Comparison of ENCODE assay signal across 14 cellular contexts in genomic region chr2:241724259-241724974, GRCh38. TPM values are rescaled to one million over a fixed set of nuclear protein-coding genes. Genes with fewer than 3 reads are reported as not detected.
DNase-seq lines count a peak whose midpoint lies in the region; ATAC-seq, FAIRE-seq and TF ChIP-seq lines count a peak whose summit lies in the region.
"Had no signal": no experiment of that assay in that cellular context is flagged by ENCODE, and none has a peak within 500 bp of the region (broad histone marks: within the 10 kb centered on the region; RNA-seq: fewer than 3 reads in every experiment).

No MANE protein-coding gene starts in this region.

- H3K36me3 Mint-ChIP-seq in activated B cell treated with CpG ODN at 0.5 μM for 24 hours (ENCODE audit: low read depth), result peaks cover 53% of the 10 kb centered on the region

- BruUV-seq in HepG2 (replicated peaks; lab: Mats Ljungman, UMichigan), result no TSS peak

- peaks cover 2% of the 10 kb centered on the region for H3K4me1 Mint-ChIP-seq in activated B cell treated with CpG ODN at 0.5 μM for 24 hours

- H3F3A ChIP-seq in SK-N-SH (replicated peaks; ENCODE audit: insufficient read depth), result no peaks in the 10 kb centered on the region

- no peaks in the 10 kb centered on the region for H3K27me3 Mint-ChIP-seq in activated B cell treated with CpG ODN at 0.5 μM for 24 hours
- H3K27me3 Mint-ChIP-seq: stimulated activated memory B cell treated with anti-CD40 and anti-IgM and Interleukin-4, amounts not matched to agents 10 μg/mL and 1 μg/mL and 100 μg/mL, for 72 hours had no signal

- in situ Hi-C loops in HepG2 (cut with HindIII; ENCODE audit: extremely low pct_ligation_motif_present, low pct_unique_long_range_greater_than_20kb), result no loop called here

- WGBS in SK-N-SH (ENCODE audit: low lambda C conversion rate), result 97% methylated on average over 16 of the region's 41 CpGs
- 96% methylated on average over 31 of the region's 41 CpGs for WGBS in HepG2 (ENCODE audit: low lambda C conversion rate)

- no peak overlapping the region for H3K4me3 Mint-ChIP-seq in activated B cell treated with CpG ODN at 0.5 μM for 24 hours
- H3K4me3 Mint-ChIP-seq: stimulated activated memory B cell treated with anti-CD40 and anti-IgM and Interleukin-4, amounts not matched to agents 10 μg/mL and 1 μg/mL and 100 μg/mL, for 72 hours had no signal

- TF ChIP-seq EP300 in SK-N-SH (IDR thresholded peaks at IDR 0.05; ENCODE audit: borderline replicate concordance in 1 of 2, low read depth in 1 of 2, low read length in 1 of 2) (no peak), HepG2 (IDR thresholded peaks at IDR 0.05; ENCODE audit: low read depth in 2 of 2, low read length in 2 of 2) (no peak), HepG2 (CRISPR knock-in tag; IDR thresholded peaks at IDR 0.05; ENCODE audit: borderline replicate concordance) (no peak)

- H3K36me3 ChIP-seq in SK-N-SH (replicated peaks in 1 of 2; ENCODE audit: control insufficient read depth in 1 of 2, insufficient read depth in 2 of 2, low read length in 1 of 2) (peaks cover 16 to 38% of the 10 kb centered on the region in 2 experiments), H7 (replicated peaks; ENCODE audit: control insufficient read depth, insufficient read depth, low read length) (peaks cover 19% of the 10 kb centered on the region), HepG2 (replicated peaks in 1 of 2; ENCODE audit: control insufficient read depth in 1 of 2, insufficient read depth in 2 of 2, low read length in 2 of 2) (peaks cover 32 to 41% of the 10 kb centered on the region in 2 experiments)

- H3K9me2 ChIP-seq in SK-N-SH, result no peaks in the 10 kb centered on the region

- H4K20me1 ChIP-seq in SK-N-SH (ENCODE audit: insufficient read depth), result no peaks in the 10 kb centered on the region
- no peaks in the 10 kb centered on the region for H4K20me1 ChIP-seq in HepG2 (ENCODE audit: insufficient read depth, low read length)

- H3K9me3 ChIP-seq in SK-N-SH (no peaks in the 10 kb centered on the region), HepG2 (ENCODE audit: low read length) (no peaks in the 10 kb centered on the region)
- H3K9me3 ChIP-seq: gastrocnemius medialis, sigmoid colon had no signal

- H3K4me2 ChIP-seq in SK-N-SH (no peak overlapping the region), HepG2 (ENCODE audit: low read depth, low read length) (no peak overlapping the region)
- H3K4me2 ChIP-seq: A549 had no signal

- peak; percentile 66 for DNase-seq in SK-N-SH
- DNase-seq in H7, result peak; percentile 93
- no peak for DNase-seq in activated B cell treated with CpG ODN at 0.5 μM for 24 hours
- no peak for DNase-seq in HepG2 (ENCODE audit: low spot score)
- DNase-seq in GM19239 (ENCODE audit: insufficient read length, low spot score), result no peak
- no peak for DNase-seq in NCI-H2171 (lab: John Stamatoyannopoulos, UW)
- DNase-seq: gastrocnemius medialis, mesenchymal stem cell, NCI-H146, sigmoid colon had no signal

- ATAC-seq in SK-N-SH treated with all-trans-retinoic acid at 6 μM for 48 hours (no peak), activated B cell treated with CpG ODN at 0.5 μM for 24 hours (ENCODE audit: low read depth) (peak; percentile 52), HepG2 (peak; percentile 61), GM21786 (IDR thresholded peaks at IDR 0.05; ENCODE audit: unreplicated experiment) (no peak)
- ATAC-seq: gastrocnemius medialis had no signal

- H3K4me1 ChIP-seq in SK-N-SH (ENCODE audit: control insufficient read depth in 1 of 2, insufficient read depth in 2 of 2, low read depth in 1 of 2, low read length in 1 of 2) (peaks cover 0 to 2% of the 10 kb centered on the region in 2 experiments; a peak in 1 of 4 replicates), HepG2 (ENCODE audit: insufficient read depth, low read length) (no peaks in the 10 kb centered on the region)
- H3K4me1 ChIP-seq: A549, sigmoid colon had no signal

- CTCF ChIA-PET in SK-N-SH (lab: Yijun Ruan, JAX), result interaction anchor here (0.9 to 2.7 kb wide), 6 partner anchors 9 to 146 kb away, joined by 3 to 11 read pairs (median 4); partner anchors contain the start of genes D2HGDH and ING5
- CTCF ChIA-PET in activated B cell treated with CpG ODN at 0.5 μM for 24 hours (lab: Charles Lee), result interaction anchor here (0.6 to 2.3 kb wide), 2 partner anchors 56 to 154 kb away, joined by 3 to 7 read pairs; no protein-coding TSS in a partner anchor
- CTCF ChIA-PET in HepG2 (lab: Yijun Ruan, JAX; ENCODE audit: low intra/inter-chr PET ratio, low total read pairs), result no interaction called here

- H3K9me3 Mint-ChIP-seq in activated B cell treated with CpG ODN at 0.5 μM for 24 hours, result no peaks in the 10 kb centered on the region
- H3K9me3 Mint-ChIP-seq: stimulated activated memory B cell treated with anti-CD40 and anti-IgM and Interleukin-4, amounts not matched to agents 10 μg/mL and 1 μg/mL and 100 μg/mL, for 72 hours had no signal

- H3K79me2 ChIP-seq in SK-N-SH (ENCODE audit: insufficient read depth), result no peaks in the 10 kb centered on the region
- H3K79me2 ChIP-seq in HepG2 (ENCODE audit: insufficient read depth, low read length), result no peaks in the 10 kb centered on the region

- H3K4me3 ChIP-seq in SK-N-SH (ENCODE audit: low read depth in 2 of 2, low read length in 1 of 2) (no peak overlapping the region), H7 (ENCODE audit: insufficient read depth, low read depth, low read length) (no peak overlapping the region), HepG2 (replicated peaks in 1 of 3; ENCODE audit: insufficient read depth in 1 of 3, low read depth in 2 of 3, low read length in 3 of 3) (no peak overlapping the region)
- H3K4me3 ChIP-seq: A549, gastrocnemius medialis, sigmoid colon had no signal

- TF ChIP-seq RAD21 in SK-N-SH (IDR thresholded peaks at IDR 0.05; ENCODE audit: low read length) (peak; percentile 53), HepG2 (CRISPR knock-in tag; IDR thresholded peaks at IDR 0.05) (peak; percentile 74)

- TF ChIP-seq POLR2A in HepG2 (IDR thresholded peaks at IDR 0.05; ENCODE audit: insufficient read depth in 1 of 2, low read depth in 2 of 2, low read length in 2 of 2), result no peak

- no peak overlapping the region for H3K9ac ChIP-seq in SK-N-SH
- H3K9ac ChIP-seq in HepG2 (ENCODE audit: insufficient read depth, low read depth, low read length), result no peak overlapping the region

- H3K27ac ChIP-seq in SK-N-SH (ENCODE audit: low read depth in 2 of 2, low read length in 1 of 2), result no peak overlapping the region
- H3K27ac ChIP-seq in HepG2 (ENCODE audit: extremely low read length, insufficient read depth, low read length), result no peak overlapping the region
- H3K27ac ChIP-seq: A549, gastrocnemius medialis, sigmoid colon had no signal

- H3K27ac Mint-ChIP-seq in activated B cell treated with CpG ODN at 0.5 μM for 24 hours, result no peak overlapping the region
- H3K27ac Mint-ChIP-seq: stimulated activated memory B cell treated with anti-CD40 and anti-IgM and Interleukin-4, amounts not matched to agents 10 μg/mL and 1 μg/mL and 100 μg/mL, for 72 hours had no signal

- POLR2A ChIA-PET in SK-N-SH (lab: Yijun Ruan, JAX) (no interaction called here), activated B cell treated with CpG ODN at 0.5 μM for 24 hours (lab: Charles Lee) (interaction anchor here (1.1 to 1.2 kb wide), 2 partner anchors 10 kb away, joined by 3 read pairs; partner anchors contain the start of gene D2HGDH), HepG2 (lab: Yijun Ruan, JAX) (interaction anchor here (1.5 to 1.6 kb wide), 2 partner anchors 10 to 38 kb away, joined by 5 to 13 read pairs; partner anchors contain the start of genes D2HGDH and DTYMK)

- intact Hi-C loops in activated B cell treated with CpG ODN at 0.5 μM for 24 hours (cut with micrococcal nuclease), result loop anchor here (2.0 kb wide), 1 partner anchor 154 kb away; no protein-coding TSS in a partner anchor
- intact Hi-C loops in HepG2 (cut with micrococcal nuclease; ENCODE audit: unreplicated experiment), result no loop called here

- H3K27me3 ChIP-seq in SK-N-SH (ENCODE audit: insufficient read depth) (no peaks in the 10 kb centered on the region), H7 (ENCODE audit: control insufficient read depth, insufficient read depth, low read length) (no peaks in the 10 kb centered on the region), HepG2 (ENCODE audit: control insufficient read depth in 1 of 2, insufficient read depth in 2 of 2, low read length in 2 of 2) (no peaks in the 10 kb centered on the region)
- H3K27me3 ChIP-seq: gastrocnemius medialis, sigmoid colon had no signal

- H2AFZ ChIP-seq in SK-N-SH (ENCODE audit: low read depth), result no peak overlapping the region
- no peak overlapping the region for H2AFZ ChIP-seq in HepG2 (ENCODE audit: low read length)

- FAIRE-seq in HepG2 (lab: Jason Lieb, UNC) (no peak), GM19239 (lab: Jason Lieb, UNC) (no peak)
- FAIRE-seq: A549 had no signal

- TF ChIP-seq CTCF in SK-N-SH (IDR thresholded peaks at IDR 0.05) (no peak; the same call in 1 of the 2 replicates), activated B cell treated with CpG ODN at 0.5 μM for 24 hours (IDR thresholded peaks at IDR 0.05) (no peak), HepG2 (CRISPR knock-in tag; IDR thresholded peaks at IDR 0.05) (peak; percentile 89)

RNA-seq across cellular contexts. Expression of gene D2HGDH, which starts 10.0 kb away (rescaled TPM):
- 33.7 and 36.3 TPM in 2 replicates for polyA plus RNA-seq in SK-N-SH (2012; rRNA removed)
- polyA plus RNA-seq in SK-N-SH (2012; cell fraction: cytosol; rRNA removed), result 12.4 and 18.7 TPM in 2 replicates
- polyA plus RNA-seq in SK-N-SH (2012; cell fraction: nucleus; rRNA removed), result 210 and 218 TPM in 2 replicates
- 23.5 and 26.3 TPM in 2 replicates for total RNA-seq in H7 (2014; rRNA removed; shearing (Covaris generic))
- total RNA-seq in activated B cell treated with CpG ODN at 0.5 μM for 24 hours, result 37.7 and 55.4 TPM in 2 replicates
- total RNA-seq in HepG2 (2016; rRNA removed; fragmentation: Illumina TruSeq; extraction: Trizol), result 10.2 and 20.3 TPM in 2 replicates
- total RNA-seq in HepG2 (2016; cell fraction: cytosol; rRNA removed; fragmentation: Illumina TruSeq; extraction: Trizol; ENCODE audit: low read depth), result 5.4 and 6.4 TPM in 2 replicates
- 9.1 and 22.3 TPM in 2 replicates for total RNA-seq in HepG2 (2016; cell fraction: insoluble cytoplasmic fraction; rRNA removed; fragmentation: Illumina TruSeq; extraction: Trizol)
- 6.5 and 7.3 TPM in 2 replicates for total RNA-seq in HepG2 (2016; cell fraction: membrane; rRNA removed; fragmentation: Illumina TruSeq; extraction: Trizol)
- 18.0 and 21.4 TPM in 2 replicates for total RNA-seq in HepG2 (2016; cell fraction: nucleus; rRNA removed; fragmentation: Illumina TruSeq; extraction: Trizol)
- 19.2 and 20.5 TPM in 2 replicates for polyA plus RNA-seq in HepG2 (2011; rRNA removed)
- 6.4 and 12.2 TPM in 2 replicates for polyA plus RNA-seq in HepG2 (2011; cell fraction: cytosol; rRNA removed)
- 166 and 260 TPM in 2 replicates for polyA plus RNA-seq in HepG2 (2011; cell fraction: nucleus; rRNA removed)
- polyA plus RNA-seq in HepG2 (2012), result 16.1 and 26.4 TPM in 2 replicates
- 1.4 and 1.5 TPM in 2 replicates for polyA plus RNA-seq in HepG2 (2016; cell fraction: cytosol; fragmentation: Illumina TruSeq; extraction: Trizol; ENCODE audit: low read depth)
- 7.6 and 10.2 TPM in 2 replicates for polyA plus RNA-seq in HepG2 (2016; cell fraction: insoluble cytoplasmic fraction; fragmentation: Illumina TruSeq; extraction: Trizol; ENCODE audit: low read depth)
- polyA plus RNA-seq in HepG2 (2016; cell fraction: membrane; fragmentation: Illumina TruSeq; extraction: Trizol; ENCODE audit: low read depth), result 3.0 and 3.4 TPM in 2 replicates
- polyA plus RNA-seq in HepG2 (2016; cell fraction: nucleus; fragmentation: Illumina TruSeq; extraction: Trizol; ENCODE audit: insufficient read depth, low read depth), result 52.5 and 55.5 TPM in 2 replicates
- 12.2 and 16.0 TPM in 2 replicates for polyA minus RNA-seq in HepG2 (2011; rRNA and poly(A)+ RNA removed; ENCODE audit: low replicate concordance)
- 6.7 and 8.6 TPM in 2 replicates for polyA minus RNA-seq in HepG2 (2011; cell fraction: cytosol; rRNA and poly(A)+ RNA removed)
- 21.5 and 26.5 TPM in 2 replicates for polyA minus RNA-seq in HepG2 (2011; cell fraction: nucleus; rRNA and poly(A)+ RNA removed)

RNA-seq across cellular contexts. Expression of gene ING5, which starts 22.6 kb away (rescaled TPM):
- polyA plus RNA-seq in SK-N-SH (2012; rRNA removed) (56.3 and 62.9 TPM in 2 replicates), HepG2 (2011; rRNA removed) (71.9 and 86.9 TPM in 2 replicates)
- 31.8 and 41.4 TPM in 2 replicates for polyA plus RNA-seq in SK-N-SH (2012; cell fraction: cytosol; rRNA removed)
- 212 and 214 TPM in 2 replicates for polyA plus RNA-seq in SK-N-SH (2012; cell fraction: nucleus; rRNA removed)
- 41.2 and 41.4 TPM in 2 replicates for total RNA-seq in H7 (2014; rRNA removed; shearing (Covaris generic))
- total RNA-seq in activated B cell treated with CpG ODN at 0.5 μM for 24 hours (49.3 and 61.1 TPM in 2 replicates), HepG2 (2016; rRNA removed; fragmentation: Illumina TruSeq; extraction: Trizol) (56.7 and 61.9 TPM in 2 replicates)
- 33.4 and 40.8 TPM in 2 replicates for total RNA-seq in HepG2 (2016; cell fraction: cytosol; rRNA removed; fragmentation: Illumina TruSeq; extraction: Trizol; ENCODE audit: low read depth)
- total RNA-seq in HepG2 (2016; cell fraction: insoluble cytoplasmic fraction; rRNA removed; fragmentation: Illumina TruSeq; extraction: Trizol), result 56.8 and 63.9 TPM in 2 replicates
- total RNA-seq in HepG2 (2016; cell fraction: membrane; rRNA removed; fragmentation: Illumina TruSeq; extraction: Trizol), result 47.0 and 50.8 TPM in 2 replicates
- total RNA-seq in HepG2 (2016; cell fraction: nucleus; rRNA removed; fragmentation: Illumina TruSeq; extraction: Trizol), result 51.6 and 62.1 TPM in 2 replicates
- 79.8 and 81.8 TPM in 2 replicates for polyA plus RNA-seq in HepG2 (2011; cell fraction: cytosol; rRNA removed)
- polyA plus RNA-seq in HepG2 (2011; cell fraction: nucleus; rRNA removed), result 137 and 149 TPM in 2 replicates
- polyA plus RNA-seq in HepG2 (2012), result 47.2 and 55.2 TPM in 2 replicates
- 25.6 and 28.6 TPM in 2 replicates for polyA plus RNA-seq in HepG2 (2016; cell fraction: cytosol; fragmentation: Illumina TruSeq; extraction: Trizol; ENCODE audit: low read depth)
- 56.0 and 56.2 TPM in 2 replicates for polyA plus RNA-seq in HepG2 (2016; cell fraction: insoluble cytoplasmic fraction; fragmentation: Illumina TruSeq; extraction: Trizol; ENCODE audit: low read depth)
- polyA plus RNA-seq in HepG2 (2016; cell fraction: membrane; fragmentation: Illumina TruSeq; extraction: Trizol; ENCODE audit: low read depth), result 51.0 and 51.1 TPM in 2 replicates
- polyA plus RNA-seq in HepG2 (2016; cell fraction: nucleus; fragmentation: Illumina TruSeq; extraction: Trizol; ENCODE audit: insufficient read depth, low read depth), result 128 and 130 TPM in 2 replicates
- polyA minus RNA-seq in HepG2 (2011; rRNA and poly(A)+ RNA removed; ENCODE audit: low replicate concordance), result 31.8 and 64.1 TPM in 2 replicates
- polyA minus RNA-seq in HepG2 (2011; cell fraction: cytosol; rRNA and poly(A)+ RNA removed), result 18.9 and 34.5 TPM in 2 replicates
- polyA minus RNA-seq in HepG2 (2011; cell fraction: nucleus; rRNA and poly(A)+ RNA removed), result 55.4 and 70.4 TPM in 2 replicates

RNA-seq across cellular contexts. Expression of gene DTYMK, which starts 37.8 kb away (rescaled TPM):
- 36.3 and 51.1 TPM in 2 replicates for polyA plus RNA-seq in SK-N-SH (2012; rRNA removed)
- 32.5 and 40.9 TPM in 2 replicates for polyA plus RNA-seq in SK-N-SH (2012; cell fraction: cytosol; rRNA removed)
- 32.1 and 47.2 TPM in 2 replicates for polyA plus RNA-seq in SK-N-SH (2012; cell fraction: nucleus; rRNA removed)
- 64.1 and 78.2 TPM in 2 replicates for total RNA-seq in H7 (2014; rRNA removed; shearing (Covaris generic))
- 29.2 and 34.7 TPM in 2 replicates for total RNA-seq in activated B cell treated with CpG ODN at 0.5 μM for 24 hours
- total RNA-seq in HepG2 (2016; rRNA removed; fragmentation: Illumina TruSeq; extraction: Trizol), result 124 and 134 TPM in 2 replicates
- total RNA-seq in HepG2 (2016; cell fraction: cytosol; rRNA removed; fragmentation: Illumina TruSeq; extraction: Trizol; ENCODE audit: low read depth), result 63.0 and 77.3 TPM in 2 replicates
- 125 and 130 TPM in 2 replicates for total RNA-seq in HepG2 (2016; cell fraction: insoluble cytoplasmic fraction; rRNA removed; fragmentation: Illumina TruSeq; extraction: Trizol)
- total RNA-seq in HepG2 (2016; cell fraction: membrane; rRNA removed; fragmentation: Illumina TruSeq; extraction: Trizol), result 99.9 and 116 TPM in 2 replicates
- 56.0 and 67.3 TPM in 2 replicates for total RNA-seq in HepG2 (2016; cell fraction: nucleus; rRNA removed; fragmentation: Illumina TruSeq; extraction: Trizol)
- 39.5 and 57.5 TPM in 2 replicates for polyA plus RNA-seq in HepG2 (2011; rRNA removed)
- polyA plus RNA-seq in HepG2 (2011; cell fraction: cytosol; rRNA removed), result 30.6 and 53.2 TPM in 2 replicates
- 36.9 and 39.6 TPM in 2 replicates for polyA plus RNA-seq in HepG2 (2011; cell fraction: nucleus; rRNA removed)
- polyA plus RNA-seq in HepG2 (2012), result 29.8 and 41.3 TPM in 2 replicates
- 57.1 and 73.3 TPM in 2 replicates for polyA plus RNA-seq in HepG2 (2016; cell fraction: cytosol; fragmentation: Illumina TruSeq; extraction: Trizol; ENCODE audit: low read depth)
- 98.3 and 102 TPM in 2 replicates for polyA plus RNA-seq in HepG2 (2016; cell fraction: insoluble cytoplasmic fraction; fragmentation: Illumina TruSeq; extraction: Trizol; ENCODE audit: low read depth)
- polyA plus RNA-seq in HepG2 (2016; cell fraction: membrane; fragmentation: Illumina TruSeq; extraction: Trizol; ENCODE audit: low read depth), result 74.9 and 82.8 TPM in 2 replicates
- 101 and 105 TPM in 2 replicates for polyA plus RNA-seq in HepG2 (2016; cell fraction: nucleus; fragmentation: Illumina TruSeq; extraction: Trizol; ENCODE audit: insufficient read depth, low read depth)
- polyA minus RNA-seq in HepG2 (2011; rRNA and poly(A)+ RNA removed; ENCODE audit: low replicate concordance), result 26.4 and 34.1 TPM in 2 replicates
- polyA minus RNA-seq in HepG2 (2011; cell fraction: cytosol; rRNA and poly(A)+ RNA removed), result 11.1 and 15.5 TPM in 2 replicates
- polyA minus RNA-seq in HepG2 (2011; cell fraction: nucleus; rRNA and poly(A)+ RNA removed), result 13.2 and 17.9 TPM in 2 replicates

RNA-seq across cellular contexts. Expression of gene GAL3ST2, which starts 52.2 kb away (rescaled TPM):
- polyA plus RNA-seq in SK-N-SH (2012; rRNA removed) (0.10 and 0.15 TPM in 2 replicates), HepG2 (2011; rRNA removed) (0.17 and 0.30 TPM in 2 replicates)
- polyA plus RNA-seq in SK-N-SH (2012; cell fraction: cytosol; rRNA removed), result 0.04 TPM in 1 of 2 replicates, not detected in the other
- 0.74 and 1.0 TPM in 2 replicates for polyA plus RNA-seq in SK-N-SH (2012; cell fraction: nucleus; rRNA removed)
- total RNA-seq in H7 (2014; rRNA removed; shearing (Covaris generic)), result 0.14 TPM in 1 of 2 replicates, not detected in the other
- total RNA-seq in activated B cell treated with CpG ODN at 0.5 μM for 24 hours (0.15 TPM in 1 of 2 replicates, not detected in the other), HepG2 (2016; rRNA removed; fragmentation: Illumina TruSeq; extraction: Trizol) (0.20 and 0.72 TPM in 2 replicates)
- 0.30 TPM in 1 of 2 replicates, not detected in the other for total RNA-seq in HepG2 (2016; cell fraction: cytosol; rRNA removed; fragmentation: Illumina TruSeq; extraction: Trizol; ENCODE audit: low read depth)
- 0.32 and 0.36 TPM in 2 replicates for total RNA-seq in HepG2 (2016; cell fraction: insoluble cytoplasmic fraction; rRNA removed; fragmentation: Illumina TruSeq; extraction: Trizol)
- total RNA-seq in HepG2 (2016; cell fraction: membrane; rRNA removed; fragmentation: Illumina TruSeq; extraction: Trizol), result 0.34 and 0.52 TPM in 2 replicates
- 0.72 and 0.75 TPM in 2 replicates for total RNA-seq in HepG2 (2016; cell fraction: nucleus; rRNA removed; fragmentation: Illumina TruSeq; extraction: Trizol)
- 0.14 and 0.27 TPM in 2 replicates for polyA plus RNA-seq in HepG2 (2011; cell fraction: cytosol; rRNA removed)
- polyA plus RNA-seq in HepG2 (2011; cell fraction: nucleus; rRNA removed), result 4.0 and 5.9 TPM in 2 replicates
- polyA plus RNA-seq in HepG2 (2012), result 0.87 and 1.1 TPM in 2 replicates
- polyA plus RNA-seq in HepG2 (2016; cell fraction: cytosol; fragmentation: Illumina TruSeq; extraction: Trizol; ENCODE audit: low read depth), result 0.07 TPM in 1 of 2 replicates, not detected in the other
- polyA plus RNA-seq in HepG2 (2016; cell fraction: insoluble cytoplasmic fraction; fragmentation: Illumina TruSeq; extraction: Trizol; ENCODE audit: low read depth), result 0.29 and 0.79 TPM in 2 replicates
- polyA plus RNA-seq in HepG2 (2016; cell fraction: membrane; fragmentation: Illumina TruSeq; extraction: Trizol; ENCODE audit: low read depth), result 0.31 and 0.40 TPM in 2 replicates
- polyA plus RNA-seq in HepG2 (2016; cell fraction: nucleus; fragmentation: Illumina TruSeq; extraction: Trizol; ENCODE audit: insufficient read depth, low read depth), result 2.5 and 3.4 TPM in 2 replicates
- 2.6 TPM in 1 of 2 replicates, not detected in the other for polyA minus RNA-seq in HepG2 (2011; rRNA and poly(A)+ RNA removed; ENCODE audit: low replicate concordance)
- polyA minus RNA-seq in HepG2 (2011; cell fraction: cytosol; rRNA and poly(A)+ RNA removed), result 1.1 and 1.4 TPM in 2 replicates
- polyA minus RNA-seq in HepG2 (2011; cell fraction: nucleus; rRNA and poly(A)+ RNA removed), result 1.9 and 2.1 TPM in 2 replicates

Comparison
In these comparisons a context has a peak if more than half of its experiments do, and no peak if none do; other contexts are left out.
1. DNase-seq: peak in SK-N-SH (single experiment) and H7 (single experiment); none in activated B cell treated with CpG ODN at 0.5 μM for 24 hours (single experiment), HepG2 (single experiment), GM19239 (single experiment) and NCI-H2171 (single experiment).
2. ATAC-seq: peak in activated B cell treated with CpG ODN at 0.5 μM for 24 hours (single experiment) and HepG2 (single experiment); none in SK-N-SH treated with all-trans-retinoic acid at 6 μM for 48 hours (single experiment) and GM21786 (single experiment).
3. Of the 25 proteins assayed by ChIP-seq in both HepG2 and SK-N-SH: peak only in HepG2: CTCF, ELF1, RXRA and ZBTB33; only in SK-N-SH: none; in both: RAD21 and SMC3; in neither: 19.